In the genomic region with DNA sequence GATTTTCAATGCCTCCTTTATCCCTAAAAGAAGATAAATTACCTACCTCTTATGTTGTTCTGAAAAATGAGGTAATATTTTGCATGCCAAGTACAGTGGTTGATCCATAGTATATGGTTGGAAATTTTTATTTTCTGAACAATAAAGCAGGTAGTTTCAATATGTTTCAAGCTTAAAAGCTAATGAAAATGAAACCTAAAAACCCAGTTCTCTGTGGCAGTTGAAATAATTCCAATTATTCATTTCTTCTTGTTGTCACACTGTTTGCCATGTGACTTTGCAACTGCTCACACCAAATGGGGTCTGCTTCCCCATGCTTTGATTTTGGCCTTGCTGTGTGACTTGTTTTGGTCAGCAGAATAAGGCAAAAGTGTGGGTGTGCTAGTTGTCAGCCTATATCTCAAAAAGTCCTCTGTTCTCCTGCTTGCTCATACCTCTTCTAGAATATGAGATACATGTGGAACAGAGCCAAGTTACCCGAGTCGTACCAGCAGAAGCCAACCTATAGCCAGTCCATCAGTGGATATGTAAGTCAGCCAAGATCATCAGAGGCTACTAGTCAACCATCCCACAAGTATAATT, we compare ENCODE assay signal across 11 cellular contexts.
DNase-seq lines count a peak whose midpoint lies in the region; ATAC-seq and TF ChIP-seq lines count a peak whose summit lies in the region.
"Had no signal": no experiment of that assay in that cellular context is flagged by ENCODE, and none has a peak within 500 bp of the region (broad histone marks: within the 10 kb centered on the region; RNA-seq: fewer than 3 reads in every experiment).

No MANE protein-coding gene starts in this region.

- H3K4me3 Mint-ChIP-seq in activated T-cell treated with anti-CD3 and anti-CD28 coated beads, Interleukin-2, amount 50 U/mL, for 24 hours, result no peak overlapping the region
- H3K4me3 Mint-ChIP-seq in activated naive CD8-positive, alpha-beta T cell treated with anti-CD3 and anti-CD28 coated beads, Interleukin-2, amount 50 U/mL, for 24 hours, result no peak overlapping the region
- peak overlapping the region in 1 of 2 donors; percentile 7 for H3K4me3 Mint-ChIP-seq in stimulated activated naive CD8-positive, alpha-beta T cell treated with anti-CD3 and anti-CD28 coated beads, Interleukin-15, amount 100 ng/mL, for 72 hours

- no peaks in the 10 kb centered on the region for H3K36me3 Mint-ChIP-seq in activated T-cell treated with anti-CD3 and anti-CD28 coated beads, Interleukin-2, amount 50 U/mL, for 24 hours (ENCODE audit: low read depth)
- H3K36me3 Mint-ChIP-seq in activated naive CD8-positive, alpha-beta T cell treated with anti-CD3 and anti-CD28 coated beads, Interleukin-2, amount 50 U/mL, for 24 hours (ENCODE audit: low read depth), result no peaks in the 10 kb centered on the region

- H3K27me3 Mint-ChIP-seq in activated T-cell treated with anti-CD3 and anti-CD28 coated beads, Interleukin-2, amount 50 U/mL, for 24 hours, result no peaks in the 10 kb centered on the region
- H3K27me3 Mint-ChIP-seq in activated naive CD8-positive, alpha-beta T cell treated with anti-CD3 and anti-CD28 coated beads, Interleukin-2, amount 50 U/mL, for 24 hours, result no peaks in the 10 kb centered on the region
- no peaks in the 10 kb centered on the region for H3K27me3 Mint-ChIP-seq in stimulated activated naive CD8-positive, alpha-beta T cell treated with anti-CD3 and anti-CD28 coated beads, Interleukin-15, amount 100 ng/mL, for 72 hours

- H3K27me3 ChIP-seq in brain microvascular endothelial cell (replicated peaks), result no peaks in the 10 kb centered on the region

- ATAC-seq in HG03354 (IDR thresholded peaks at IDR 0.05; ENCODE audit: poor library complexity, severe bottlenecking, unreplicated experiment), result peak; percentile 53
- ATAC-seq in activated naive CD8-positive, alpha-beta T cell treated with anti-CD3 and anti-CD28 coated beads, Interleukin-2, amount 50 U/mL, for 24 hours, result peak; percentile 40
- peak; percentile 85 for ATAC-seq in stimulated activated naive CD8-positive, alpha-beta T cell treated with anti-CD3 and anti-CD28 coated beads, Interleukin-15, amount 100 ng/mL, for 72 hours
- ATAC-seq: psoas muscle had no signal

- H3K4me1 Mint-ChIP-seq in activated T-cell treated with anti-CD3 and anti-CD28 coated beads, Interleukin-2, amount 50 U/mL, for 24 hours (ENCODE audit: low read depth), result peaks cover 22% of the 10 kb centered on the region
- peaks cover 12% of the 10 kb centered on the region for H3K4me1 Mint-ChIP-seq in activated naive CD8-positive, alpha-beta T cell treated with anti-CD3 and anti-CD28 coated beads, Interleukin-2, amount 50 U/mL, for 24 hours
- H3K4me1 Mint-ChIP-seq in stimulated activated naive CD8-positive, alpha-beta T cell treated with anti-CD3 and anti-CD28 coated beads, Interleukin-15, amount 100 ng/mL, for 72 hours, result peaks cover 40% of the 10 kb centered on the region

- H3K27ac Mint-ChIP-seq in activated T-cell treated with anti-CD3 and anti-CD28 coated beads, Interleukin-2, amount 50 U/mL, for 24 hours, result peak overlapping the region; percentile 47
- no peak overlapping the region for H3K27ac Mint-ChIP-seq in activated naive CD8-positive, alpha-beta T cell treated with anti-CD3 and anti-CD28 coated beads, Interleukin-2, amount 50 U/mL, for 24 hours
- H3K27ac Mint-ChIP-seq in stimulated activated naive CD8-positive, alpha-beta T cell treated with anti-CD3 and anti-CD28 coated beads, Interleukin-15, amount 100 ng/mL, for 72 hours, result peak overlapping the region; percentile 32 to 65

- H3K36me3 ChIP-seq in brain microvascular endothelial cell (replicated peaks), result no peaks in the 10 kb centered on the region

- H3K9me3 Mint-ChIP-seq in activated T-cell treated with anti-CD3 and anti-CD28 coated beads, Interleukin-2, amount 50 U/mL, for 24 hours, result no peaks in the 10 kb centered on the region
- H3K9me3 Mint-ChIP-seq in activated naive CD8-positive, alpha-beta T cell treated with anti-CD3 and anti-CD28 coated beads, Interleukin-2, amount 50 U/mL, for 24 hours, result no peaks in the 10 kb centered on the region
- no peaks in the 10 kb centered on the region for H3K9me3 Mint-ChIP-seq in stimulated activated naive CD8-positive, alpha-beta T cell treated with anti-CD3 and anti-CD28 coated beads, Interleukin-15, amount 100 ng/mL, for 72 hours

- H3K27ac ChIP-seq in brain microvascular endothelial cell, result no peak overlapping the region
- H3K27ac ChIP-seq: psoas muscle had no signal

- in situ Hi-C loops in brain microvascular endothelial cell (cut with HindIII; ENCODE audit: low pct_ligation_motif_present, low sequenced_read_pairs), result no loop called here

- no peak for TF ChIP-seq CTCF in brain microvascular endothelial cell (IDR thresholded peaks at IDR 0.05; ENCODE audit: low read depth, low read length, missing control alignments)

- DNase-seq in activated T-cell treated with anti-CD3 and anti-CD28 coated beads, Interleukin-2, amount 50 U/mL, for 24 hours, result no peak
- DNase-seq in activated T-cell treated with anti-CD3 and anti-CD28 coated beads, Interleukin-2, amount 50 U/mL, for 1 hour, result no peak
- no peak for DNase-seq in activated naive CD8-positive, alpha-beta T cell treated with anti-CD3 and anti-CD28 coated beads, Interleukin-2, amount 50 U/mL, for 24 hours
- DNase-seq in stimulated activated naive CD8-positive, alpha-beta T cell treated with anti-CD3 and anti-CD28 coated beads, Interleukin-15, amount 100 ng/mL, for 72 hours, result peak; percentile 4 to 19
- no peak for DNase-seq in DMS79 treated with DMSO at 0.1 percent for 48 hours (lab: John Stamatoyannopoulos, UW)
- no peak for DNase-seq in brain microvascular endothelial cell
- DNase-seq in effector CD8-positive, alpha-beta T cell (lab: John Stamatoyannopoulos, UW), result no peak
- DNase-seq: NK-92 treated with Interleukin-12 subunit alpha and Interleukin-12 subunit beta, amount 100 ng/mL, for 24 hours; psoas muscle; stimulated activated CD4-positive, alpha-beta T cell treated with anti-CD3 and anti-CD28 coated beads, Interleukin-4, amount 100 ng/mL, for 4 hours had no signal

- H3K4me3 ChIP-seq in brain microvascular endothelial cell (ENCODE audit: low read depth, low read length), result no peak overlapping the region
- H3K4me3 ChIP-seq: psoas muscle had no signal

Comparison
In these comparisons a context has a peak if more than half of its experiments do, and no peak if none do; other contexts are left out.
1. DNase-seq: peak in stimulated activated naive CD8-positive, alpha-beta T cell treated with anti-CD3 and anti-CD28 coated beads, Interleukin-15, amount 100 ng/mL, for 72 hours (2 of 2); none in activated T-cell treated with anti-CD3 and anti-CD28 coated beads, Interleukin-2, amount 50 U/mL, for 24 hours (single experiment), activated T-cell treated with anti-CD3 and anti-CD28 coated beads, Interleukin-2, amount 50 U/mL, for 1 hour (single experiment), activated naive CD8-positive, alpha-beta T cell treated with anti-CD3 and anti-CD28 coated beads, Interleukin-2, amount 50 U/mL, for 24 hours (single experiment), DMS79 treated with DMSO at 0.1 percent for 48 hours (single experiment), brain microvascular endothelial cell (single experiment) and effector CD8-positive, alpha-beta T cell (single experiment).
2. Peak in every context shown above with its lines, with median percentiles within 50 percentile points of each other: ATAC-seq.